In genomic region chr6:5108536-5108935, GRCh38 we compare ENCODE assay signal across 21 cellular contexts. TPM values are rescaled to one million over a fixed set of nuclear protein-coding genes. Genes with fewer than 3 reads are reported as not detected.
A peak's percentile ranks its signal among the peaks of the same experiment; 100 is the strongest.
DNase-seq lines count a peak whose midpoint lies in the region; ATAC-seq and TF ChIP-seq lines count a peak whose summit lies in the region.
"Had no signal": no experiment of that assay in that cellular context is flagged by ENCODE, and none has a peak within 500 bp of the region (broad histone marks: within the 10 kb centered on the region; RNA-seq: fewer than 3 reads in every experiment).

No MANE protein-coding gene starts in this region.

- no peaks in the 10 kb centered on the region for H3K79me2 ChIP-seq in GM23338 (replicated peaks; ENCODE audit: insufficient read depth)
- no peaks in the 10 kb centered on the region for H3K79me2 ChIP-seq in trophoblast cell (ENCODE audit: control insufficient read depth, insufficient read depth, low read length, poor library complexity)

- intact Hi-C loops in left ventricle myocardium inferior (cut with micrococcal nuclease) = no loop called here

- H2BK12ac ChIP-seq in trophoblast cell (ENCODE audit: low read length) (no peak overlapping the region), mesenchymal stem cell (ENCODE audit: low read length in 2 of 2) (no peak overlapping the region)

- H3K9me3 ChIP-seq in left ventricle myocardium inferior (replicated peaks) (no peaks in the 10 kb centered on the region), trophoblast cell (ENCODE audit: insufficient read depth, low read depth, low read length) (no peaks in the 10 kb centered on the region), mesenchymal stem cell (ENCODE audit: control insufficient read depth, low read length) (no peaks in the 10 kb centered on the region)
- H3K9me3 ChIP-seq: BLaER1 treated with 17β-estradiol and CSF1 and Interleukin-3, amounts not matched to agents 10 nM and 100 nM had no signal

- no CpG with 5 or more reads among the region's 5 CpGs for WGBS in trophoblast cell (ENCODE audit: extremely low coverage, insufficient coverage, insufficient read length)
- 94% methylated on average over 4 of the region's 5 CpGs for WGBS in mesenchymal stem cell

- no peak overlapping the region for H4K12ac ChIP-seq in trophoblast cell (ENCODE audit: low read depth, low read length)

- H3K4me1 Mint-ChIP-seq in GM23338 = peaks cover 16% of the 10 kb centered on the region
- H3K4me1 Mint-ChIP-seq: CD8-positive, alpha-beta memory T cell had no signal

- H2AFZ ChIP-seq in GM23338 (no peak overlapping the region), trophoblast cell (ENCODE audit: insufficient read depth, low read length, poor library complexity) (no peak overlapping the region), mesenchymal stem cell (ENCODE audit: low read depth, low read length) (no peak overlapping the region)

- H3K79me1 ChIP-seq in trophoblast cell (ENCODE audit: low read length) = no peaks in the 10 kb centered on the region
- peaks cover 2% of the 10 kb centered on the region for H3K79me1 ChIP-seq in mesenchymal stem cell (replicated peaks; ENCODE audit: low read length, poor library complexity, severe bottlenecking)

- H3K4me2 ChIP-seq in GM23338 (no peak overlapping the region), trophoblast cell (ENCODE audit: low read length) (no peak overlapping the region), mesenchymal stem cell (ENCODE audit: low read length, poor library complexity, severe bottlenecking) (no peak overlapping the region)
- H3K4me2 ChIP-seq: BLaER1 treated with 17β-estradiol and CSF1 and Interleukin-3, amounts not matched to agents 10 nM and 100 nM had no signal

- no peak for DNase-seq in GM23338 (ENCODE audit: low spot score)
- DNase-seq in left ventricle myocardium inferior = no peak
- no peak for DNase-seq in trophoblast cell
- DNase-seq in mesenchymal stem cell = no peak
- DNase-seq: CD8-positive, alpha-beta memory T cell; DMS53; EL; HFFc6; KBM-7; NCI-H1105 treated with DMSO at 0.1 percent for 48 hours; NCI-H1694 treated with DMSO at 0.1 percent for 48 hours; NCI-H510A; NCI-H82 had no signal

- H3K4me1 ChIP-seq in GM23338 (ENCODE audit: insufficient read depth) (peaks cover 6% of the 10 kb centered on the region; the same call in 1 of the 2 replicates), left ventricle myocardium inferior (peaks cover 38% of the 10 kb centered on the region), trophoblast cell (ENCODE audit: control insufficient read depth in 1 of 2, insufficient read depth in 2 of 2, low read length in 2 of 2) (peaks cover 0 to 12% of the 10 kb centered on the region in 2 experiments), mesenchymal stem cell (ENCODE audit: control insufficient read depth, insufficient read depth, low read depth, low read length) (peaks cover 10% of the 10 kb centered on the region)

- peaks cover 9% of the 10 kb centered on the region for H3K36me3 Mint-ChIP-seq in GM23338 (ENCODE audit: low read depth)

- H3K18ac ChIP-seq in trophoblast cell (ENCODE audit: low read length) (no peak overlapping the region), mesenchymal stem cell (ENCODE audit: low read depth in 1 of 2, low read length in 2 of 2) (no peak overlapping the region)

- no peak overlapping the region for H2BK15ac ChIP-seq in mesenchymal stem cell (ENCODE audit: low read depth, poor library complexity, severe bottlenecking)

- H3K14ac ChIP-seq in trophoblast cell (ENCODE audit: low read length) (no peak overlapping the region), mesenchymal stem cell (ENCODE audit: low read length in 2 of 2) (no peak overlapping the region)

- H3K9ac ChIP-seq in trophoblast cell (ENCODE audit: low read length) (no peak overlapping the region), mesenchymal stem cell (ENCODE audit: low read length) (no peak overlapping the region)
- H3K9ac ChIP-seq: BLaER1 treated with 17β-estradiol and CSF1 and Interleukin-3, amounts not matched to agents 10 nM and 100 nM had no signal

- H3K27me3 Mint-ChIP-seq in GM23338 (ENCODE audit: insufficient read depth, low read depth, poor library complexity) = peaks cover 13% of the 10 kb centered on the region
- H3K27me3 Mint-ChIP-seq: CD8-positive, alpha-beta memory T cell had no signal

- H3K4ac ChIP-seq in trophoblast cell (ENCODE audit: low read depth, low read length) = no peak overlapping the region
- H3K4ac ChIP-seq in mesenchymal stem cell (ENCODE audit: low read depth in 1 of 2, low read length in 2 of 2) = no peak overlapping the region

- TF ChIP-seq CTCF in GM23338 (conservative IDR thresholded peaks at IDR 0.05; ENCODE audit: low read depth in 2 of 2) = no peak
- no peak for TF ChIP-seq CTCF in VCaP (conservative IDR thresholded peaks at IDR 0.05)
- TF ChIP-seq CTCF in left ventricle myocardium inferior (IDR thresholded peaks at IDR 0.05; ENCODE audit: borderline replicate concordance) = no peak

- no peaks in the 10 kb centered on the region for H4K20me1 ChIP-seq in GM23338 (replicated peaks; ENCODE audit: insufficient read depth)

- H3K4me3 ChIP-seq in GM23338 (no peak overlapping the region), left ventricle myocardium inferior (peak overlapping the region; percentile 26), trophoblast cell (ENCODE audit: low read depth, low read length) (peak overlapping the region; percentile 7), mesenchymal stem cell (ENCODE audit: insufficient read depth in 1 of 2, low read depth in 1 of 2, low read length in 2 of 2) (peak overlapping the region in 1 of 2 experiments; percentile 26)
- H3K4me3 ChIP-seq: BLaER1 treated with 17β-estradiol and CSF1 and Interleukin-3, amounts not matched to agents 10 nM and 100 nM; GM12878 had no signal

- H3K23ac ChIP-seq in trophoblast cell (ENCODE audit: low read length) (no peak overlapping the region), mesenchymal stem cell (ENCODE audit: low read length in 2 of 2) (no peak overlapping the region)

- H3K9me2 ChIP-seq in GM23338 (ENCODE audit: insufficient read depth) = no peaks in the 10 kb centered on the region

- no peak overlapping the region for H3K27ac Mint-ChIP-seq in GM23338
- H3K27ac Mint-ChIP-seq: HFFc6 had no signal

- no peaks in the 10 kb centered on the region; the same call in 1 of the 3 replicates for H3K9me3 Mint-ChIP-seq in GM23338
- H3K9me3 Mint-ChIP-seq: CD8-positive, alpha-beta memory T cell; HFFc6 had no signal

- ATAC-seq in GM23338 = peak; percentile 37
- ATAC-seq in GM19463 (IDR thresholded peaks at IDR 0.05; ENCODE audit: unreplicated experiment) = no peak
- no peak for ATAC-seq in GM18858 (IDR thresholded peaks at IDR 0.05; ENCODE audit: unreplicated experiment)
- ATAC-seq: GM12878, HepG2, Panc1 had no signal

- H2BK120ac ChIP-seq in trophoblast cell (ENCODE audit: insufficient read depth, low read length, poor library complexity) (no peak overlapping the region), mesenchymal stem cell (ENCODE audit: low read depth, low read length) (no peak overlapping the region)

- H3K27me3 ChIP-seq in GM23338 (ENCODE audit: insufficient read depth) = no peaks in the 10 kb centered on the region
- H3K27me3 ChIP-seq in left ventricle myocardium inferior (ENCODE audit: low read depth) = no peaks in the 10 kb centered on the region
- no peaks in the 10 kb centered on the region for H3K27me3 ChIP-seq in trophoblast cell (ENCODE audit: insufficient read depth, low read length)
- H3K27me3 ChIP-seq in mesenchymal stem cell (ENCODE audit: control insufficient read depth in 1 of 2, insufficient read depth in 1 of 2, low read length in 2 of 2) = no peaks in the 10 kb centered on the region
- H3K27me3 ChIP-seq: BLaER1 treated with 17β-estradiol and CSF1 and Interleukin-3, amounts not matched to agents 10 nM and 100 nM had no signal

- H3K36me3 ChIP-seq in GM23338 (ENCODE audit: insufficient read depth) (no peaks in the 10 kb centered on the region), left ventricle myocardium inferior (no peaks in the 10 kb centered on the region), trophoblast cell (ENCODE audit: control insufficient read depth in 1 of 2, insufficient read depth in 2 of 2, low read length in 2 of 2) (peaks cover 0 to 2% of the 10 kb centered on the region in 2 experiments), mesenchymal stem cell (ENCODE audit: control insufficient read depth in 1 of 2, insufficient read depth in 2 of 2, low read depth in 1 of 2, low read length in 2 of 2) (peaks cover 0 to 18% of the 10 kb centered on the region in 2 experiments)

- H3K27ac ChIP-seq in GM23338 (ENCODE audit: low read depth) (no peak overlapping the region), VCaP (peak overlapping the region; percentile 81), left ventricle myocardium inferior (replicated peaks) (peak overlapping the region; percentile 91), trophoblast cell (ENCODE audit: low read depth, low read length) (no peak overlapping the region), mesenchymal stem cell (ENCODE audit: low read length, poor library complexity, severe bottlenecking) (no peak overlapping the region)
- H3K27ac ChIP-seq: BLaER1 treated with 17β-estradiol and CSF1 and Interleukin-3, amounts not matched to agents 10 nM and 100 nM had no signal

- H3F3A ChIP-seq in GM23338 (replicated peaks; ENCODE audit: low read depth) = no peaks in the 10 kb centered on the region

- H3K4me3 Mint-ChIP-seq in GM23338 = no peak overlapping the region
- H3K4me3 Mint-ChIP-seq: CD8-positive, alpha-beta memory T cell; HFFc6 had no signal

- H4K8ac ChIP-seq in trophoblast cell (ENCODE audit: low read depth, low read length) (no peak overlapping the region), mesenchymal stem cell (ENCODE audit: low read length) (no peak overlapping the region)

- H2BK5ac ChIP-seq in trophoblast cell (ENCODE audit: low read depth, low read length, poor library complexity) (no peak overlapping the region), mesenchymal stem cell (ENCODE audit: low read depth, low read length, poor library complexity, severe bottlenecking) (no peak overlapping the region)

- H2AK5ac ChIP-seq in trophoblast cell (ENCODE audit: low read length) (no peak overlapping the region), mesenchymal stem cell (ENCODE audit: low read length, severe bottlenecking) (no peak overlapping the region)

- H4K91ac ChIP-seq in trophoblast cell (ENCODE audit: low read depth, low read length) (no peak overlapping the region), mesenchymal stem cell (ENCODE audit: low read length) (no peak overlapping the region)

RNA-seq across cellular contexts. Expression of gene PPP1R3G, which starts 23.4 kb away (rescaled TPM):
- 0.24 and 0.31 TPM in 2 replicates for total RNA-seq in GM23338 (2014; rRNA removed; shearing (Covaris generic))
- 0.05 and 0.13 TPM in 2 replicates for polyA plus RNA-seq in GM23338 (2016; fragmentation: Nextera tagmentation; extraction: Ambion mirVana)
- 11.1 TPM for total RNA-seq in left ventricle myocardium inferior
- 0.40 and 0.41 TPM in 2 replicates for polyA plus RNA-seq in trophoblast cell (2013)
- polyA plus RNA-seq in mesenchymal stem cell (2013, experiment 1 of 2) = 1.4 TPM
- 1.5 TPM for polyA plus RNA-seq in mesenchymal stem cell (2013, experiment 2 of 2)
- total RNA-seq: CD8-positive, alpha-beta memory T cell; H4 had no signal
- polyA plus RNA-seq: CD8-positive, alpha-beta memory T cell had no signal

Comparison
In these comparisons a context has a peak if more than half of its experiments do, and no peak if none do; other contexts are left out.
1. H3K27ac ChIP-seq: peak in VCaP (single experiment) and left ventricle myocardium inferior (single experiment); none in GM23338 (single experiment), trophoblast cell (single experiment) and mesenchymal stem cell (single experiment).